21 cellular contexts compared by ENCODE assay signal in the genomic region with DNA sequence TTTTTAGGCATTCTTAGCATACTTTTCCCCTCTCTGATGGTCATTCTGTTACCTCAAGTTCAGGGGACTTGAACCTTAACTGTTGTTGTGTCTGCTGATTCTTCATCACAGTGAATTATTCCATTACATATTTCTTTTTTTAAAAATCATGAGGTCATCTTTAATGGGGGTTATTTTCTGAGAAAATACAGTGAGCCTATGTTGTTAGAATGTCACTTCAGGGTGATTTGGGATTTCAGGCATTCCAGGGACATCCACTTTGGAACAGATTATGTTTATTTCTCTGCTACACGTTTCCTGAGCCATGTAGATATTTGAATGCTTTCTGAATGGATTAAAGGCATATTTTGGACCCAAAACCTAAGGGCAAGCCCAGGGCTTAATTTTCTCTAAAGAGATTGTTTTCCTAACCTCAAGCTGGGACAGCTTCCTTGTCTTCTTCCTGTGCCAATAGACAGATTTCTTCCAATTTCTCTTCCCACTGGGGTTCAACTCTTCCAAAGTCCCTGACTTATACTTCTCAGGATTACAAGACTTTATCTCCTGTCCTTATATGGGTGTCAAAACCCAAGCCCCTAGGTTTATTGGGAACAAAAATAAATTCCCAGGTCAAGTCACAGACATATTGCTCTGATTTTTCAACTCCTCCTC.
DNase-seq lines count a peak whose midpoint lies in the region; ATAC-seq and TF ChIP-seq lines count a peak whose summit lies in the region.
"Had no signal": no experiment of that assay in that cellular context is flagged by ENCODE, and none has a peak within 500 bp of the region (broad histone marks: within the 10 kb centered on the region; RNA-seq: fewer than 3 reads in every experiment).

No MANE protein-coding gene starts in this region.

- H3K27ac ChIP-seq in right cardiac atrium (ENCODE audit: low read length) (no peak overlapping the region), gastrocnemius medialis (peak overlapping the region; percentile 2 to 51 (median 42))
- H3K27ac ChIP-seq: A549 had no signal

- peak; percentile 43 for DNase-seq in BJ (ENCODE audit: low read depth)
- no peak for DNase-seq in chondrocyte (ENCODE audit: low spot score)
- no peak for DNase-seq in right cardiac atrium
- DNase-seq in gastrocnemius medialis = no peak
- DNase-seq in T-helper 17 cell = no peak
- DNase-seq in H7 = no peak
- DNase-seq in retina = no peak
- no peak for DNase-seq in NOMO-1 treated with DMSO at 0.1 percent for 48 hours (lab: John Stamatoyannopoulos, UW; ENCODE audit: unreplicated experiment)
- DNase-seq: activated CD4-positive, alpha-beta T cell treated with anti-CD3 and anti-CD28 coated beads, Interleukin-2, amount 10 ng/mL, durations not matched to agents 7 days and 5 days; activated naive CD4-positive, alpha-beta T cell treated with anti-CD3 and anti-CD28 coated beads, Interleukin-2, amount 50 U/mL, for 16 hours; activated T-cell treated with anti-CD3 and anti-CD28 coated beads for 4 hours; CD4-positive, alpha-beta memory T cell; effector CD8-positive, alpha-beta T cell; foreskin fibroblast; MM.1S; NCI-H2081; NCI-H526; PC-3; small intestine had no signal

- H3K4me1 Mint-ChIP-seq in chondrocyte (ENCODE audit: low read depth) (no peaks in the 10 kb centered on the region), T-helper 17 cell (no peaks in the 10 kb centered on the region)
- H3K4me1 Mint-ChIP-seq: activated CD4-positive, alpha-beta T cell treated with anti-CD3 and anti-CD28 coated beads, Interleukin-2, amount 10 ng/mL, durations not matched to agents 7 days and 5 days; CD4-positive, alpha-beta memory T cell had no signal

- ATAC-seq in right cardiac atrium = peak; percentile 80 to 92
- peak; percentile 44 to 50 for ATAC-seq in gastrocnemius medialis
- no peak for ATAC-seq in T-helper 17 cell
- ATAC-seq: A549, PC-3 had no signal

- in situ Hi-C loops in gastrocnemius medialis (cut with MboI; ENCODE audit: low sequenced_read_pairs in 4 of 4) = no loop called here

- peak overlapping the region; percentile 96 for H3K27ac Mint-ChIP-seq in chondrocyte (ENCODE audit: unreplicated experiment)
- no peak overlapping the region for H3K27ac Mint-ChIP-seq in T-helper 17 cell
- H3K27ac Mint-ChIP-seq: activated CD4-positive, alpha-beta T cell treated with anti-CD3 and anti-CD28 coated beads, Interleukin-2, amount 10 ng/mL, durations not matched to agents 7 days and 5 days; type B pancreatic cell had no signal

- H3K36me3 ChIP-seq in BJ (ENCODE audit: control insufficient read depth, insufficient read depth, low read length) (no peaks in the 10 kb centered on the region), gastrocnemius medialis (no peaks in the 10 kb centered on the region), H7 (replicated peaks; ENCODE audit: control insufficient read depth, insufficient read depth, low read length) (no peaks in the 10 kb centered on the region)

- CTCF ChIA-PET in BJ (lab: Yijun Ruan, JAX) = no interaction called here

- H3K4me3 Mint-ChIP-seq in chondrocyte (ENCODE audit: unreplicated experiment) = no peak overlapping the region
- no peak overlapping the region for H3K4me3 Mint-ChIP-seq in T-helper 17 cell
- H3K4me3 Mint-ChIP-seq: activated CD4-positive, alpha-beta T cell treated with anti-CD3 and anti-CD28 coated beads, Interleukin-2, amount 10 ng/mL, durations not matched to agents 7 days and 5 days; CD4-positive, alpha-beta memory T cell; type B pancreatic cell had no signal

- H3K4me3 ChIP-seq in BJ (ENCODE audit: low read depth, low read length) (no peak overlapping the region), right cardiac atrium (ENCODE audit: low read length) (no peak overlapping the region), gastrocnemius medialis (no peak overlapping the region), H7 (ENCODE audit: insufficient read depth, low read depth, low read length) (no peak overlapping the region)
- H3K4me3 ChIP-seq: A549 had no signal

- TF ChIP-seq CTCF in BJ (IDR thresholded peaks at IDR 0.05; ENCODE audit: insufficient read depth, low read depth, low read length) (no peak), chondrocyte (IDR thresholded peaks at IDR 0.05) (no peak), gastrocnemius medialis (IDR thresholded peaks at IDR 0.05 in 4 of 5, conservative IDR thresholded peaks at IDR 0.05 in 1 of 5) (no peak)

- H3K36me3 Mint-ChIP-seq in chondrocyte (ENCODE audit: low read depth) = no peaks in the 10 kb centered on the region
- H3K36me3 Mint-ChIP-seq in T-helper 17 cell (ENCODE audit: low read depth) = no peaks in the 10 kb centered on the region
- H3K36me3 Mint-ChIP-seq: CD4-positive, alpha-beta memory T cell; type B pancreatic cell had no signal

- no peaks in the 10 kb centered on the region for H3K27me3 Mint-ChIP-seq in chondrocyte (ENCODE audit: low read depth)
- peaks cover 26% of the 10 kb centered on the region for H3K27me3 Mint-ChIP-seq in T-helper 17 cell
- H3K27me3 Mint-ChIP-seq: type B pancreatic cell had no signal

- no peaks in the 10 kb centered on the region for H3K4me1 ChIP-seq in right cardiac atrium (ENCODE audit: control insufficient read depth, insufficient read depth, low read length)
- H3K4me1 ChIP-seq in gastrocnemius medialis = no peaks in the 10 kb centered on the region
- H3K4me1 ChIP-seq: A549 had no signal

- intact Hi-C loops in right cardiac atrium (cut with DNase I) = no loop called here
- intact Hi-C loops in gastrocnemius medialis (cut with DNase I; ENCODE audit: low total_unique reads) = no loop called here

- TF ChIP-seq POLR2A in gastrocnemius medialis (IDR thresholded peaks at IDR 0.05) = no peak

- H3K9me3 ChIP-seq in right cardiac atrium (ENCODE audit: control insufficient read depth, low read length) = no peaks in the 10 kb centered on the region
- H3K9me3 ChIP-seq in gastrocnemius medialis = no peaks in the 10 kb centered on the region
- H3K9me3 ChIP-seq in T-helper 17 cell (ENCODE audit: control insufficient read depth, low read length, poor library complexity, severe bottlenecking) = no peaks in the 10 kb centered on the region
- H3K9me3 ChIP-seq: A549 had no signal

- POLR2A ChIA-PET in BJ (lab: Charles Lee) = no interaction called here

- H3K27me3 ChIP-seq in BJ (ENCODE audit: control insufficient read depth, insufficient read depth, low read length) = no peaks in the 10 kb centered on the region
- H3K27me3 ChIP-seq in right cardiac atrium (ENCODE audit: control insufficient read depth, insufficient read depth) = no peaks in the 10 kb centered on the region
- H3K27me3 ChIP-seq in gastrocnemius medialis = no peaks in the 10 kb centered on the region
- H3K27me3 ChIP-seq in H7 (ENCODE audit: control insufficient read depth, insufficient read depth, low read length) = no peaks in the 10 kb centered on the region

- 30% methylated on average over 1 of the region's 1 CpG for WGBS in right cardiac atrium

- peaks cover 8% of the 10 kb centered on the region for H3K9me3 Mint-ChIP-seq in chondrocyte (ENCODE audit: low read depth)
- H3K9me3 Mint-ChIP-seq: activated CD4-positive, alpha-beta T cell treated with anti-CD3 and anti-CD28 coated beads, Interleukin-2, amount 10 ng/mL, durations not matched to agents 7 days and 5 days; CD4-positive, alpha-beta memory T cell; type B pancreatic cell had no signal
